Comparison of ENCODE assay signal across 1 cellular context in the genomic region with DNA sequence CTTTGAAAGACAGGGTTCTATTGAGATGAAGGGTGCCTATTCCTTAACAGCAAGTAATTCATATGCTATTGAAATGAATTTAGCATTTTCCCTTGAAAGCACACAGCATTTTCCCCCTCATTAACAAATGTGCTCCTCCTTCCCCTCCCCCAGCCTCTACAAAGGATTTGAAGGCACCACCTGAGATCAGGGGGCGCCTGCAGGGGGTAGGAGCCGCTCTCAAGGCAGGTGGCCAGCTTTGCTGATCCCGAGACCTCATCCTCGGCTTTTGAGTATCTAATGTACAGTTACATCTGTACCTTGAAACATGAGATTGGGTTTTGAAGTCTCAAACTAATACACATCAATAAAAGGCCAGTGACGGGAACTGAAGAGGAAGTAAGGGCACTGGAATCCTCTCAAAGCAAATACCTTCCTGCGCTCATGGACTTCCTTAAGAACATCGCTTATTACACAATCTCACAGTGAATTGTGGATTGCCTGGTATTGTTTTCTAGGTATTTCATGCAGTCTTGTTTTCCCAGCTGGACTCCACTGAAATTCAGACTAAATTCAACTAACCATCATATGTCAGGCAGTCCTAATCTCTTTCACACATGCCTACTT.
TF ChIP-seq lines count a peak whose summit lies in the region.

No MANE protein-coding gene starts in this region.

TF ChIP-seq in H1, 55 proteins besides CTCF, POLR2A, EP300 and RAD21 (continued from another document):
- TF ChIP-seq MAFK (IDR thresholded peaks at IDR 0.05; ENCODE audit: low read depth, low read length) (no peak), SRF (IDR thresholded peaks at IDR 0.05; ENCODE audit: low read depth, low read length) (no peak), CEBPB (IDR thresholded peaks at IDR 0.05; ENCODE audit: low read depth, low read length) (peak; percentile 60; the same call in 1 of the 2 replicates), HDAC2 (IDR thresholded peaks at IDR 0.05; ENCODE audit: borderline replicate concordance in 1 of 2, low read depth in 2 of 2, low read length in 2 of 2) (peak in 1 of 2 experiments; percentile 49; a peak in 1 of 4 replicates), BACH1 (IDR thresholded peaks at IDR 0.05; ENCODE audit: low read length) (no peak), FOSL1 (IDR thresholded peaks at IDR 0.05; ENCODE audit: insufficient read depth, low read depth, low read length) (no peak), CBX8 (IDR thresholded peaks at IDR 0.05; ENCODE audit: borderline replicate concordance, low read depth, low read length) (no peak), BRCA1 (IDR thresholded peaks at IDR 0.05; ENCODE audit: low read depth, low read length) (no peak), EGR1 (IDR thresholded peaks at IDR 0.05; ENCODE audit: borderline replicate concordance, low read depth, low read length) (no peak), SIN3A (conservative IDR thresholded peaks at IDR 0.05 in 1 of 2, IDR thresholded peaks at IDR 0.05 in 1 of 2; ENCODE audit: low read depth in 1 of 2, low read length in 2 of 2) (no peak), SIX5 (IDR thresholded peaks at IDR 0.05; ENCODE audit: low read depth, low read length) (no peak)
- TF ChIP-seq, protein P1, sequence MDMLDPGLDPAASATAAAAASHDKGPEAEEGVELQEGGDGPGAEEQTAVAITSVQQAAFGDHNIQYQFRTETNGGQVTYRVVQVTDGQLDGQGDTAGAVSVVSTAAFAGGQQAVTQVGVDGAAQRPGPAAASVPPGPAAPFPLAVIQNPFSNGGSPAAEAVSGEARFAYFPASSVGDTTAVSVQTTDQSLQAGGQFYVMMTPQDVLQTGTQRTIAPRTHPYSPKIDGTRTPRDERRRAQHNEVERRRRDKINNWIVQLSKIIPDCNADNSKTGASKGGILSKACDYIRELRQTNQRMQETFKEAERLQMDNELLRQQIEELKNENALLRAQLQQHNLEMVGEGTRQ (IDR thresholded peaks at IDR 0.05; ENCODE audit: low read length), result no peak
